8 cellular contexts compared by ENCODE assay signal in genomic region chr5:157730900-157731271, GRCh38. TPM values are rescaled to one million over a fixed set of nuclear protein-coding genes. Genes with fewer than 3 reads are reported as not detected.
DNase-seq lines count a peak whose midpoint lies in the region; ATAC-seq, FAIRE-seq and TF ChIP-seq lines count a peak whose summit lies in the region.

No MANE protein-coding gene starts in this region.

- H3K36me3 Mint-ChIP-seq in activated CD4-positive, alpha-beta T cell treated with anti-CD3 and anti-CD28 coated beads for 36 hours (ENCODE audit: low read depth): peaks cover 26% of the 10 kb centered on the region
- H3K36me3 Mint-ChIP-seq in activated naive CD8-positive, alpha-beta T cell treated with anti-CD3 and anti-CD28 coated beads for 36 hours: peaks cover 12% of the 10 kb centered on the region

- WGBS in testis, 2 donors: 13 to 14% methylated on average over 5 of the region's 5 CpGs

- no peak for FAIRE-seq in kidney (lab: Jason Lieb, UNC)

- no peak for TF ChIP-seq POLR2A in testis (IDR thresholded peaks at IDR 0.05)

- TF ChIP-seq CTCF in kidney (IDR thresholded peaks at IDR 0.05; ENCODE audit: borderline replicate concordance, extremely low read depth, insufficient read depth): no peak
- TF ChIP-seq CTCF in testis (IDR thresholded peaks at IDR 0.05): no peak

- CTCF ChIA-PET in activated CD4-positive, alpha-beta T cell treated with anti-CD3 and anti-CD28 coated beads for 36 hours (lab: Charles Lee): interaction anchor here (0.6 to 2.8 kb wide), 10 partner anchors 12 to 582 kb away, joined by 3 to 23 read pairs (median 4); partner anchors contain the start of gene LSM11

- H3K4me1 ChIP-seq in kidney (ENCODE audit: control insufficient read depth in 1 of 2, insufficient read depth in 1 of 2, low read depth in 1 of 2, low read length in 2 of 2) (peaks cover 3 to 4% of the 10 kb centered on the region in 2 donors), testis (no peaks in the 10 kb centered on the region)

- H3K27ac Mint-ChIP-seq in activated CD4-positive, alpha-beta T cell treated with anti-CD3 and anti-CD28 coated beads for 36 hours: peak overlapping the region; percentile 96
- peak overlapping the region; percentile 99 for H3K27ac Mint-ChIP-seq in activated naive CD8-positive, alpha-beta T cell treated with anti-CD3 and anti-CD28 coated beads for 36 hours

- no peak for DNase-seq in activated CD4-positive, alpha-beta T cell treated with anti-CD3 and anti-CD28 coated beads for 36 hours
- DNase-seq in activated CD4-positive, alpha-beta T cell treated with anti-CD3 and anti-CD28 coated beads, Interleukin-2, amount 50 U/mL, for 4 hours: no peak
- no peak for DNase-seq in activated naive CD8-positive, alpha-beta T cell treated with anti-CD3 and anti-CD28 coated beads for 36 hours
- DNase-seq in kidney (no peak), testis (no peak), NCI-H1105 treated with DMSO at 0.1 percent for 48 hours (lab: John Stamatoyannopoulos, UW) (no peak)

- no peaks in the 10 kb centered on the region for H3K9me3 Mint-ChIP-seq in activated CD4-positive, alpha-beta T cell treated with anti-CD3 and anti-CD28 coated beads for 36 hours (ENCODE audit: low read depth)
- H3K9me3 Mint-ChIP-seq in activated naive CD8-positive, alpha-beta T cell treated with anti-CD3 and anti-CD28 coated beads for 36 hours: no peaks in the 10 kb centered on the region

- H3K4me1 Mint-ChIP-seq in activated CD4-positive, alpha-beta T cell treated with anti-CD3 and anti-CD28 coated beads for 36 hours: peaks cover 27% of the 10 kb centered on the region
- H3K4me1 Mint-ChIP-seq in activated naive CD8-positive, alpha-beta T cell treated with anti-CD3 and anti-CD28 coated beads for 36 hours: peaks cover 22% of the 10 kb centered on the region

- H3K27me3 Mint-ChIP-seq in activated CD4-positive, alpha-beta T cell treated with anti-CD3 and anti-CD28 coated beads for 36 hours: no peaks in the 10 kb centered on the region
- no peaks in the 10 kb centered on the region for H3K27me3 Mint-ChIP-seq in activated naive CD8-positive, alpha-beta T cell treated with anti-CD3 and anti-CD28 coated beads for 36 hours

- no peaks in the 10 kb centered on the region for H3K27me3 ChIP-seq in testis

- H3K27ac ChIP-seq in kidney (ENCODE audit: low read depth in 2 of 2, low read length in 2 of 2) (no peak overlapping the region), testis (peak overlapping the region in 1 of 2 donors; percentile 93)

- ATAC-seq in activated CD4-positive, alpha-beta T cell treated with anti-CD3 and anti-CD28 coated beads for 36 hours: no peak
- ATAC-seq in HG03520 (IDR thresholded peaks at IDR 0.05; ENCODE audit: unreplicated experiment): no peak
- ATAC-seq in GM18519 (IDR thresholded peaks at IDR 0.05; ENCODE audit: low FRiP score, unreplicated experiment): no peak

- H3K9me3 ChIP-seq in kidney (ENCODE audit: control insufficient read depth in 1 of 2, low read length in 2 of 2) (no peaks in the 10 kb centered on the region), testis (no peaks in the 10 kb centered on the region)

- peak overlapping the region; percentile 97 to 99 for H3K4me3 ChIP-seq in kidney (ENCODE audit: low read length in 2 of 2)
- peak overlapping the region; percentile 71 to 72 for H3K4me3 ChIP-seq in testis

- POLR2A ChIA-PET in activated CD4-positive, alpha-beta T cell treated with anti-CD3 and anti-CD28 coated beads for 36 hours (lab: Charles Lee): interaction anchor here (0.6 to 1.4 kb wide), 7 partner anchors 11 to 588 kb away, joined by 3 to 12 read pairs (median 5); partner anchors contain the start of genes LSM11 and MED7

- peaks cover 3 to 4% of the 10 kb centered on the region in 2 donors for H3K36me3 ChIP-seq in kidney (ENCODE audit: control insufficient read depth in 1 of 2, insufficient read depth in 2 of 2, low read length in 2 of 2)
- no peaks in the 10 kb centered on the region for H3K36me3 ChIP-seq in testis (ENCODE audit: low read depth, missing control alignments)

- peak overlapping the region; percentile 86 for H3K4me3 Mint-ChIP-seq in activated CD4-positive, alpha-beta T cell treated with anti-CD3 and anti-CD28 coated beads for 36 hours
- peak overlapping the region; percentile 92 for H3K4me3 Mint-ChIP-seq in activated naive CD8-positive, alpha-beta T cell treated with anti-CD3 and anti-CD28 coated beads for 36 hours

- intact Hi-C loops in activated CD4-positive, alpha-beta T cell treated with anti-CD3 and anti-CD28 coated beads for 36 hours (cut with DNase I, micrococcal nuclease): loop anchor here (1.0 to 5.0 kb wide), 8 partner anchors 12 to 574 kb away; partner anchors contain the start of gene LSM11 (in 2 of the 2)
- intact Hi-C loops in kidney (cut with DNase I): no loop called here
- intact Hi-C loops in testis (cut with DNase I; ENCODE audit: low total_unique reads): no loop called here

- no peak overlapping the region for H3K9ac ChIP-seq in kidney (ENCODE audit: low read length in 2 of 2)

RNA-seq across cellular contexts. Expression of gene THG1L, which starts 0.3 kb away (rescaled TPM):
- 10 to 100 TPM; 29.9 to 33.8 TPM for total RNA-seq in activated CD4-positive, alpha-beta T cell treated with anti-CD3 and anti-CD28 coated beads for 36 hours
- 10 to 100 TPM; 29.2 to 32.1 TPM for total RNA-seq in activated naive CD8-positive, alpha-beta T cell treated with anti-CD3 and anti-CD28 coated beads for 36 hours
- total RNA-seq in kidney: 11.7 TPM
- 9.8 TPM for polyA plus RNA-seq in kidney (ENCODE audit: insufficient read depth, low read depth, low replicate concordance)
- total RNA-seq in testis: 10 to 100 TPM; 11.9 to 18.1 TPM
- polyA plus RNA-seq in testis (ENCODE audit: insufficient read depth, low read depth, low replicate concordance): 14.0 TPM

RNA-seq across cellular contexts. Expression of gene LSM11, which starts 12.6 kb away (rescaled TPM):
- 1 to 10 TPM; 6.2 to 8.0 TPM for total RNA-seq in activated CD4-positive, alpha-beta T cell treated with anti-CD3 and anti-CD28 coated beads for 36 hours
- total RNA-seq in activated naive CD8-positive, alpha-beta T cell treated with anti-CD3 and anti-CD28 coated beads for 36 hours: 1 to 10 TPM; 6.7 to 7.5 TPM
- total RNA-seq in kidney: 2.8 TPM
- polyA plus RNA-seq in kidney (ENCODE audit: insufficient read depth, low read depth, low replicate concordance): 0.97 TPM
- total RNA-seq in testis: 1 to 10 TPM; 9.5 to 9.8 TPM
- 7.7 TPM for polyA plus RNA-seq in testis (ENCODE audit: insufficient read depth, low read depth, low replicate concordance)

RNA-seq across cellular contexts. Expression of gene C5orf52, which starts 59.6 kb away (rescaled TPM):
- total RNA-seq in activated CD4-positive, alpha-beta T cell treated with anti-CD3 and anti-CD28 coated beads for 36 hours: not detected
- total RNA-seq in activated naive CD8-positive, alpha-beta T cell treated with anti-CD3 and anti-CD28 coated beads for 36 hours: not detected
- total RNA-seq in kidney: not detected
- polyA plus RNA-seq in kidney (ENCODE audit: insufficient read depth, low read depth, low replicate concordance): not detected
- 10 to 100 TPM; 13.9 to 62.0 TPM for total RNA-seq in testis
- 35.0 TPM for polyA plus RNA-seq in testis (ENCODE audit: insufficient read depth, low read depth, low replicate concordance)

Comparison
In these comparisons a context has a peak if more than half of its experiments do, and no peak if none do; other contexts are left out.
1. RNA of gene C5orf52, which starts 59.6 kb away (total RNA-seq): 13.9 to 62.0 TPM in testis; not detected in activated CD4-positive, alpha-beta T cell treated with anti-CD3 and anti-CD28 coated beads for 36 hours, not detected in activated naive CD8-positive, alpha-beta T cell treated with anti-CD3 and anti-CD28 coated beads for 36 hours and not detected in kidney (single experiment); every median in the first group is over 10 times any median in the second.
2. intact Hi-C loops: an anchor here in activated CD4-positive, alpha-beta T cell treated with anti-CD3 and anti-CD28 coated beads for 36 hours (1.0 to 5.0 kb wide); none called in kidney and testis.